ENCODE assay signal across 15 cellular contexts in genomic region chr5:132689518-132689917, GRCh38. TPM values are rescaled to one million over a fixed set of nuclear protein-coding genes. Genes with fewer than 3 reads are reported as not detected.
"Had no signal": no experiment of that assay in that cellular context is flagged by ENCODE, and none has a peak within 500 bp of the region (broad histone marks: within the 10 kb centered on the region; RNA-seq: fewer than 3 reads in every experiment).

No MANE protein-coding gene starts in this region.

- H3K4me1 ChIP-seq: parathyroid adenoma, upper lobe of right lung had no signal

- H3K36me3 ChIP-seq: neutrophil, thoracic aorta, upper lobe of right lung had no signal

- H3K27ac ChIP-seq: neutrophil, parathyroid adenoma, thoracic aorta, upper lobe of right lung had no signal

- H3K27me3 ChIP-seq: upper lobe of right lung had no signal

- H3K9ac ChIP-seq: parathyroid adenoma had no signal

- H3K9me3 ChIP-seq: neutrophil, thoracic aorta, upper lobe of right lung had no signal

- H2AFZ ChIP-seq: parathyroid adenoma had no signal

- H3K79me2 ChIP-seq: parathyroid adenoma had no signal

- FAIRE-seq: colon, islet of Langerhans had no signal

- H3K4me3 ChIP-seq: lung, thoracic aorta, upper lobe of right lung had no signal

- DNase-seq: activated CD4-positive, alpha-beta T cell treated with anti-CD3 and anti-CD28 coated beads, Interleukin-2, amount 10 ng/mL, durations not matched to agents 7 days and 5 days; amniotic stem cell; left colon; midbrain; stimulated activated CD4-positive, alpha-beta T cell treated with anti-CD3 and anti-CD28 coated beads, Interleukin-12 subunit alpha, Interleukin-12 subunit beta, amount 100 ng/mL, for 4 hours; stimulated activated CD4-positive, alpha-beta T cell treated with anti-CD3 and anti-CD28 coated beads, Interleukin-2, amount 100 ng/mL, for 24 hours; upper lobe of right lung had no signal

RNA-seq across cellular contexts. Expression of gene IL4, which starts 15.7 kb away (rescaled TPM):
- total RNA-seq: activated CD4-positive, alpha-beta T cell treated with anti-CD3 and anti-CD28 coated beads, Interleukin-2, amount 10 ng/mL, durations not matched to agents 7 days and 5 days; cardiac septum; esophagus mucosa; left colon; lung; thoracic aorta; upper lobe of right lung had no signal

RNA-seq across cellular contexts. Expression of gene IL13, which starts 31.5 kb away (rescaled TPM):
- total RNA-seq: cardiac septum, esophagus mucosa, left colon, lung, upper lobe of right lung had no signal

RNA-seq across cellular contexts. Expression of gene CCNI2, which starts 57.7 kb away (rescaled TPM):
- total RNA-seq: cardiac septum, esophagus mucosa, thoracic aorta had no signal
